In the genomic region with DNA sequence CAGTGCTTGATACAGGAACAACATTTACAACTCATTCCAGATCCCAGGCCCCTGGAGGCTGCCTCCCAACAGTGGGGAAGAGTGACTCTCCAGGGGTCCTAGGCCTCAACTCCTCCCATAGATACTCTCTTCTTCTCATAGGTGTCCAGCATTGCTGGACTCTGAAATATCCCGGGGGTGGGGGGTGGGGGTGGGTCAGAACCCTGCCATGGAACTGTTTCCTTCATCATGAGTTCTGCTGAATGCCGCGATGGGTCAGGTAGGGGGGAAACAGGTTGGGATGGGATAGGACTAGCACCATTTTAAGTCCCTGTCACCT, we compare ENCODE assay signal across 11 cellular contexts. TPM values are rescaled to one million over a fixed set of nuclear protein-coding genes. Genes with fewer than 3 reads are reported as not detected.
DNase-seq lines count a peak whose midpoint lies in the region; ATAC-seq lines count a peak whose summit lies in the region.
"Had no signal": no experiment of that assay in that cellular context is flagged by ENCODE, and none has a peak within 500 bp of the region (broad histone marks: within the 10 kb centered on the region; RNA-seq: fewer than 3 reads in every experiment).

No MANE protein-coding gene starts in this region.

- peaks cover 65% of the 10 kb centered on the region for H3K4me1 Mint-ChIP-seq in stimulated activated naive CD8-positive, alpha-beta T cell treated with anti-CD3 and anti-CD28 coated beads, Interleukin-15, Interleukin-2, amounts not matched to agents 100 ng/mL and 50 ng/mL, for 24 hours (ENCODE audit: low read depth)
- peaks cover 62% of the 10 kb centered on the region for H3K4me1 Mint-ChIP-seq in activated naive CD8-positive, alpha-beta T cell treated with anti-CD3 and anti-CD28 coated beads for 36 hours

- no peaks in the 10 kb centered on the region for H3K27me3 ChIP-seq in muscle layer of duodenum (ENCODE audit: low read depth, low read length)

- no peak for ATAC-seq in stimulated activated naive CD8-positive, alpha-beta T cell treated with anti-CD3 and anti-CD28 coated beads, Interleukin-15, Interleukin-2, amounts not matched to agents 100 U/mL and 50 U/mL, for 24 hours

- peak overlapping the region; percentile 84 to 93 for H3K4me3 ChIP-seq in muscle layer of duodenum (ENCODE audit: low read depth in 1 of 2, low read length in 2 of 2)

- peaks cover 0 to 30% of the 10 kb centered on the region in 2 donors for H3K4me1 ChIP-seq in muscle layer of duodenum (ENCODE audit: control insufficient read depth in 1 of 2, insufficient read depth in 2 of 2, low read length in 2 of 2)

- peaks cover 59% of the 10 kb centered on the region for H3K36me3 Mint-ChIP-seq in stimulated activated naive CD8-positive, alpha-beta T cell treated with anti-CD3 and anti-CD28 coated beads, Interleukin-15, Interleukin-2, amounts not matched to agents 100 ng/mL and 50 ng/mL, for 24 hours (ENCODE audit: low read depth)
- peaks cover 71% of the 10 kb centered on the region for H3K36me3 Mint-ChIP-seq in activated naive CD8-positive, alpha-beta T cell treated with anti-CD3 and anti-CD28 coated beads for 36 hours

- H3K9me3 ChIP-seq in muscle layer of duodenum (ENCODE audit: control insufficient read depth in 1 of 2, low read length in 2 of 2), result no peaks in the 10 kb centered on the region

- H3K4me3 Mint-ChIP-seq in stimulated activated naive CD8-positive, alpha-beta T cell treated with anti-CD3 and anti-CD28 coated beads, Interleukin-15, Interleukin-2, amounts not matched to agents 100 ng/mL and 50 ng/mL, for 24 hours, result peak overlapping the region; percentile 94
- peak overlapping the region; percentile 87 for H3K4me3 Mint-ChIP-seq in activated naive CD8-positive, alpha-beta T cell treated with anti-CD3 and anti-CD28 coated beads for 36 hours
- H3K4me3 Mint-ChIP-seq: H9 had no signal

- no peak for DNase-seq in stimulated activated naive CD8-positive, alpha-beta T cell treated with anti-CD3 and anti-CD28 coated beads, Interleukin-15, Interleukin-2, amounts not matched to agents 100 U/mL and 50 U/mL, for 24 hours
- DNase-seq in activated naive CD8-positive, alpha-beta T cell treated with anti-CD3 and anti-CD28 coated beads for 36 hours, result no peak
- DNase-seq in middle frontal gyrus (ENCODE audit: extremely low spot score, low spot score) (no peak), NCI-H1930 (lab: John Stamatoyannopoulos, UW) (no peak), SW 1271 (lab: John Stamatoyannopoulos, UW) (no peak), NCI-H69 (lab: John Stamatoyannopoulos, UW) (no peak)
- DNase-seq: C1 segment of cervical spinal cord, H9, Right ventricle myocardium superior had no signal

- H3K27me3 Mint-ChIP-seq in stimulated activated naive CD8-positive, alpha-beta T cell treated with anti-CD3 and anti-CD28 coated beads, Interleukin-15, Interleukin-2, amounts not matched to agents 100 ng/mL and 50 ng/mL, for 24 hours, result no peaks in the 10 kb centered on the region
- no peaks in the 10 kb centered on the region for H3K27me3 Mint-ChIP-seq in activated naive CD8-positive, alpha-beta T cell treated with anti-CD3 and anti-CD28 coated beads for 36 hours

- H3K27ac Mint-ChIP-seq in stimulated activated naive CD8-positive, alpha-beta T cell treated with anti-CD3 and anti-CD28 coated beads, Interleukin-15, Interleukin-2, amounts not matched to agents 100 ng/mL and 50 ng/mL, for 24 hours, result peak overlapping the region; percentile 92
- peak overlapping the region; percentile 95 for H3K27ac Mint-ChIP-seq in activated naive CD8-positive, alpha-beta T cell treated with anti-CD3 and anti-CD28 coated beads for 36 hours

- H3K36me3 ChIP-seq in muscle layer of duodenum (ENCODE audit: control insufficient read depth in 1 of 2, insufficient read depth in 2 of 2, low read length in 2 of 2), result peaks cover 33 to 36% of the 10 kb centered on the region in 2 donors

- peak overlapping the region; percentile 19 for H3K27ac ChIP-seq in muscle layer of duodenum (ENCODE audit: low read length)

- H3K9me3 Mint-ChIP-seq in stimulated activated naive CD8-positive, alpha-beta T cell treated with anti-CD3 and anti-CD28 coated beads, Interleukin-15, Interleukin-2, amounts not matched to agents 100 ng/mL and 50 ng/mL, for 24 hours, result no peaks in the 10 kb centered on the region
- H3K9me3 Mint-ChIP-seq in activated naive CD8-positive, alpha-beta T cell treated with anti-CD3 and anti-CD28 coated beads for 36 hours, result peaks cover 4% of the 10 kb centered on the region
- H3K9me3 Mint-ChIP-seq: H9 had no signal

RNA-seq across cellular contexts. Expression of a gene that starts 4.2 kb away (rescaled TPM):
- 100 to 1,000 TPM; 166 to 168 TPM for total RNA-seq in activated naive CD8-positive, alpha-beta T cell treated with anti-CD3 and anti-CD28 coated beads for 36 hours
